9 cellular contexts compared by ENCODE assay signal in the genomic region with DNA sequence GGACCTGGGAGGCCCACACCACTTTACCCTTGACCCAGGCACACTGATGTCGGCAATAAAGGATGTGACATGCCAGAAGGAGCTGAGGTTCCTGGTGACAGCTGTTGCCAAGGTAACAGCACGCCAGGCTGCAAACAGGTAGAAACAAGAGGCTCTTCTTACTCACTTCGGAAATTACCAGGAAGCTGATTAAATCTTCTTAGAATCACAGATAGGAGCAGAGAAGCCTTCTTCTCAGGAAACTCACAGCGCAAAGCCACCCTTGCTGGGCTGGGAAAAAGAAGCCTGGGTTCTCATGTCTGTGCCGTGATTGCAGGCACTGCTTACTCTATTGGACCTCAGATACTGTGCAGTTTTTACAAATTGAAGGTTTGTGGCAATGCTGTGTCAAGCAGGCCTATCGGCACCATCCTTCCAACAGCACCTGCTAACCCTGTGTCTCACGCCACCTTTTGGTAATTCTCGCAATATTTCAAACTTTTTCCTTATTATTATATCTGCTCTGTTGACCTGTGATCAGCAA.
DNase-seq lines count a peak whose midpoint lies in the region; ATAC-seq and TF ChIP-seq lines count a peak whose summit lies in the region.
"Had no signal": no experiment of that assay in that cellular context is flagged by ENCODE, and none has a peak within 500 bp of the region (broad histone marks: within the 10 kb centered on the region; RNA-seq: fewer than 3 reads in every experiment).

No MANE protein-coding gene starts in this region.

- H3K4me1 ChIP-seq in colonic mucosa (no peaks in the 10 kb centered on the region), spleen (peaks cover 0 to 39% (median 11%) of the 10 kb centered on the region in 6 donors)

- TF ChIP-seq EP300 in Ishikawa (IDR thresholded peaks at IDR 0.05; ENCODE audit: borderline replicate concordance), result no peak

- peak; percentile 66 to 83 for DNase-seq in activated CD4-positive, alpha-beta T cell treated with anti-CD3 and anti-CD28 coated beads for 4 hours
- DNase-seq in colonic mucosa (peak; percentile 52), NCI-H146 (lab: John Stamatoyannopoulos, UW) (no peak), spleen (no peak)
- DNase-seq in stimulated activated CD4-positive, alpha-beta T cell treated with anti-CD3 and anti-CD28 coated beads, Interleukin-4, amount 100 ng/mL, for 4 hours, result peak; percentile 65 to 87
- DNase-seq: amniotic stem cell had no signal

- H3K9me3 ChIP-seq in colonic mucosa, result no peaks in the 10 kb centered on the region
- H3K9me3 ChIP-seq in spleen, result no peaks in the 10 kb centered on the region

- intact Hi-C loops in colonic mucosa (cut with DNase I) (no loop called here), spleen (cut with DNase I; ENCODE audit: low total_unique reads) (no loop called here)

- H3K27me3 ChIP-seq in colonic mucosa (no peaks in the 10 kb centered on the region), spleen (replicated peaks in 1 of 7) (no peaks in the 10 kb centered on the region)

- ATAC-seq in GM19035 (IDR thresholded peaks at IDR 0.05; ENCODE audit: unreplicated experiment), result no peak
- no peak for ATAC-seq in HG03175 (IDR thresholded peaks at IDR 0.05; ENCODE audit: unreplicated experiment)

- TF ChIP-seq RAD21 in Ishikawa (IDR thresholded peaks at IDR 0.05; ENCODE audit: low read depth), result peak; percentile 21; the same call in 1 of the 2 replicates

- TF ChIP-seq CTCF in colonic mucosa (IDR thresholded peaks at IDR 0.05) (no peak), spleen (IDR thresholded peaks at IDR 0.05 in 8 of 11, conservative IDR thresholded peaks at IDR 0.05 in 3 of 11) (peak in 1 of 11 experiments; percentile 12)

- H3K9ac ChIP-seq in colonic mucosa (ENCODE audit: low read depth in 2 of 2, low read length in 2 of 2), result peak overlapping the region in 1 of 2 donors; percentile 28

- TF ChIP-seq POLR2A in spleen (IDR thresholded peaks at IDR 0.05), result no peak

- 60 to 72% (median 68%) methylated on average over 8 of the region's 8 CpGs for WGBS in spleen, 5 donors

- H3K36me3 ChIP-seq in colonic mucosa (no peaks in the 10 kb centered on the region), spleen (no peaks in the 10 kb centered on the region)

- no peak overlapping the region for H3K27ac ChIP-seq in colonic mucosa
- no peak overlapping the region for H3K27ac ChIP-seq in spleen

- H3K4me3 ChIP-seq in colonic mucosa, result no peak overlapping the region
- no peak overlapping the region for H3K4me3 ChIP-seq in spleen

TF ChIP-seq in Ishikawa, 13 proteins besides CTCF, POLR2A, EP300 and RAD21:
- TF ChIP-seq ZBTB7A (IDR thresholded peaks at IDR 0.05; ENCODE audit: low read depth), result no peak
- TF ChIP-seq TCF12 (IDR thresholded peaks at IDR 0.05; ENCODE audit: low read depth), result no peak
- no peak for TF ChIP-seq TAF1 (IDR thresholded peaks at IDR 0.05; ENCODE audit: low read depth)
- TF ChIP-seq CEBPB (IDR thresholded peaks at IDR 0.05), result no peak
- TF ChIP-seq, protein P1, sequence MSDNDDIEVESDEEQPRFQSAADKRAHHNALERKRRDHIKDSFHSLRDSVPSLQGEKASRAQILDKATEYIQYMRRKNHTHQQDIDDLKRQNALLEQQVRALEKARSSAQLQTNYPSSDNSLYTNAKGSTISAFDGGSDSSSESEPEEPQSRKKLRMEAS (IDR thresholded peaks at IDR 0.05), result no peak

Comparison
In these comparisons a context has a peak if more than half of its experiments do, and no peak if none do; other contexts are left out.
1. DNase-seq: peak in activated CD4-positive, alpha-beta T cell treated with anti-CD3 and anti-CD28 coated beads for 4 hours (2 of 2), colonic mucosa (single experiment) and stimulated activated CD4-positive, alpha-beta T cell treated with anti-CD3 and anti-CD28 coated beads, Interleukin-4, amount 100 ng/mL, for 4 hours (2 of 2); none in NCI-H146 (single experiment) and spleen (single experiment).